In genomic region chr12:40336573-40337199, GRCh38 we compare ENCODE assay signal across 9 cellular contexts.
A peak's percentile ranks its signal among the peaks of the same experiment; 100 is the strongest.
DNase-seq lines count a peak whose midpoint lies in the region; ATAC-seq and TF ChIP-seq lines count a peak whose summit lies in the region.
"Had no signal": no experiment of that assay in that cellular context is flagged by ENCODE, and none has a peak within 500 bp of the region (broad histone marks: within the 10 kb centered on the region; RNA-seq: fewer than 3 reads in every experiment).

No MANE protein-coding gene starts in this region.

- 61 to 71% methylated on average over 1 of the region's 1 CpG for WGBS in heart right ventricle, 2 donors

- H2AFZ ChIP-seq in neural progenitor cell (replicated peaks): peak overlapping the region; percentile 56

- no peak overlapping the region for H3K27ac Mint-ChIP-seq in brain
- no peak overlapping the region for H3K27ac Mint-ChIP-seq in neural progenitor cell
- H3K27ac Mint-ChIP-seq in T-helper 17 cell: no peak overlapping the region
- H3K27ac Mint-ChIP-seq: activated naive CD4-positive, alpha-beta T cell treated with anti-CD3 and anti-CD28 coated beads, Interleukin-2, amount 50 U/mL, for 24 hours had no signal

- H3K4me3 ChIP-seq in heart right ventricle (no peak overlapping the region), neural progenitor cell (no peak overlapping the region)

- H3K9me3 Mint-ChIP-seq in brain (no peaks in the 10 kb centered on the region), neural progenitor cell (no peaks in the 10 kb centered on the region)
- H3K9me3 Mint-ChIP-seq: activated naive CD4-positive, alpha-beta T cell treated with anti-CD3 and anti-CD28 coated beads, Interleukin-2, amount 50 U/mL, for 24 hours had no signal

- H3K27me3 ChIP-seq in heart right ventricle (no peaks in the 10 kb centered on the region), neural progenitor cell (no peaks in the 10 kb centered on the region)

- H3K9me3 ChIP-seq in heart right ventricle (no peaks in the 10 kb centered on the region), neural progenitor cell (ENCODE audit: low read depth) (no peaks in the 10 kb centered on the region), T-helper 17 cell (ENCODE audit: control insufficient read depth, low read length, poor library complexity, severe bottlenecking) (no peaks in the 10 kb centered on the region)

- H3K36me3 Mint-ChIP-seq in brain: no peaks in the 10 kb centered on the region
- H3K36me3 Mint-ChIP-seq in neural progenitor cell: no peaks in the 10 kb centered on the region
- peaks cover 4% of the 10 kb centered on the region for H3K36me3 Mint-ChIP-seq in T-helper 17 cell (ENCODE audit: low read depth)
- H3K36me3 Mint-ChIP-seq: activated naive CD4-positive, alpha-beta T cell treated with anti-CD3 and anti-CD28 coated beads, Interleukin-2, amount 50 U/mL, for 24 hours had no signal

- H4K20me1 ChIP-seq in neural progenitor cell (ENCODE audit: low read depth): no peaks in the 10 kb centered on the region

- H3K4me1 Mint-ChIP-seq in brain: no peaks in the 10 kb centered on the region
- H3K4me1 Mint-ChIP-seq in neural progenitor cell: no peaks in the 10 kb centered on the region
- H3K4me1 Mint-ChIP-seq in T-helper 17 cell: peaks cover 3% of the 10 kb centered on the region
- H3K4me1 Mint-ChIP-seq: activated naive CD4-positive, alpha-beta T cell treated with anti-CD3 and anti-CD28 coated beads, Interleukin-2, amount 50 U/mL, for 24 hours had no signal

- H3K4me3 Mint-ChIP-seq in brain (no peak overlapping the region), neural progenitor cell (no peak overlapping the region), T-helper 17 cell (no peak overlapping the region)
- H3K4me3 Mint-ChIP-seq: activated naive CD4-positive, alpha-beta T cell treated with anti-CD3 and anti-CD28 coated beads, Interleukin-2, amount 50 U/mL, for 24 hours had no signal

- no peaks in the 10 kb centered on the region for H3F3A ChIP-seq in neural progenitor cell (ENCODE audit: low read depth)

- intact Hi-C loops in heart right ventricle (cut with DNase I) (no loop called here), Right ventricle myocardium superior (cut with DNase I) (no loop called here)

- H3K27ac ChIP-seq in heart right ventricle: no peak overlapping the region
- H3K27ac ChIP-seq in neural progenitor cell: no peak overlapping the region

- H3K4me1 ChIP-seq in heart right ventricle: peaks cover 0 to 14% (median 6%) of the 10 kb centered on the region in 9 donors
- H3K4me1 ChIP-seq in neural progenitor cell: no peaks in the 10 kb centered on the region

- no peak overlapping the region for H3K4me2 ChIP-seq in neural progenitor cell

- TF ChIP-seq CTCF in heart right ventricle (IDR thresholded peaks at IDR 0.05) (peak in 8 of 9 donors; percentile 9 to 60 (median 42)), brain (conservative IDR thresholded peaks at IDR 0.05) (peak; percentile 53 to 72), neural progenitor cell (IDR thresholded peaks at IDR 0.05) (peak; percentile 58)

- peak in 1 of 8 donors; percentile 50 for ATAC-seq in heart right ventricle
- ATAC-seq in Right ventricle myocardium superior (ENCODE audit: poor library complexity): no peak
- ATAC-seq in T-helper 17 cell: no peak
- ATAC-seq in activated CD4-positive, CD25-positive, alpha-beta regulatory T cell treated with anti-CD3 and anti-CD28 coated beads, Interleukin-2, amount 50 U/mL, for 24 hours: no peak

- H3K36me3 ChIP-seq in heart right ventricle: peaks cover 0 to 88% (median 8%) of the 10 kb centered on the region in 9 donors
- no peaks in the 10 kb centered on the region for H3K36me3 ChIP-seq in neural progenitor cell

- no peak overlapping the region for H3K9ac ChIP-seq in neural progenitor cell

- H3K27me3 Mint-ChIP-seq in brain (no peaks in the 10 kb centered on the region), neural progenitor cell (ENCODE audit: insufficient read depth, low read depth) (peaks cover 3% of the 10 kb centered on the region), T-helper 17 cell (no peaks in the 10 kb centered on the region)
- H3K27me3 Mint-ChIP-seq: activated naive CD4-positive, alpha-beta T cell treated with anti-CD3 and anti-CD28 coated beads, Interleukin-2, amount 50 U/mL, for 24 hours had no signal

- H3K79me2 ChIP-seq in neural progenitor cell (ENCODE audit: low read depth): no peaks in the 10 kb centered on the region

- DNase-seq in heart right ventricle (no peak), Right ventricle myocardium superior (no peak), LoVo (ENCODE audit: low spot score) (peak; percentile 34), neural progenitor cell (ENCODE audit: low spot score) (no peak), T-helper 17 cell (no peak), NCI-H1436 (lab: John Stamatoyannopoulos, UW) (no peak)
